Comparison of ENCODE assay signal across 10 cellular contexts in the genomic region with DNA sequence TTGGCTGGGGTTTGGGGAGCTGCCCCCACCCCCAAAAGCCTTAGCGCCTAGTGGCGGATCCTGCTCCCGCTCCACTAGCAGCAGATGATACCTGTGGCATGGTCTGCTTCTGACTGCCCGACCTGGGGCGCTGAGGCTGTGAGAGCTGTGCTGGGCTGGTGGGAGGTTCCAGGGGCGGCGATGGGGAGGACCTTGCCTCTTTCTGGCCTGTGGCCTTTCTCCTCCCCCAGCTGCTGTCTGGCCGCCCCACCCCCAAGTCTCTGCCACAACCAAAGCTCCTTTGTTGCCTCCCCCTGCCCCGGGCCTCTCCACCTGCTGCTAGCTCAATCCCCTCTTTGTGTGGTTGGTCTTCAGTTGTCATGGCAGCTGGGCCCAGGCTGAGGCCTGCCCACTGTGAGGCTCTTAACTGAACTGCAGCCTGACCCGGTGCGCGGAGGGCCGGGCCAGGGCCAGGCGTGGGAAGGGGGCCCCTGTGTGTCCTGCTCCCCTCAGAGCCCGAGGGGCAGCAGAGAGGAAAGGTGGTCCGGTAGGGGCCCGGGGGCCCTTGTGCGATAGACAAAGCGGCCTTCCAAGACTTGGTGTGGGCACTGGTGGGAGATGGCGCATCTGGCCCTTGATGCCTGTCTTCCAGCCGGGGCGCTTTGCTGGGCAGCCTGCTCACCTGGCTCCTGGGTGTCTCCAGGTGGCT. TPM values are rescaled to one million over a fixed set of nuclear protein-coding genes. Genes with fewer than 3 reads are reported as not detected.
DNase-seq lines count a peak whose midpoint lies in the region; ATAC-seq and TF ChIP-seq lines count a peak whose summit lies in the region.
"Had no signal": no experiment of that assay in that cellular context is flagged by ENCODE, and none has a peak within 500 bp of the region (broad histone marks: within the 10 kb centered on the region; RNA-seq: fewer than 3 reads in every experiment).

No MANE protein-coding gene starts in this region.

- H3K36me3 Mint-ChIP-seq in endothelial cell (ENCODE audit: low read depth, unreplicated experiment): peaks cover 9% of the 10 kb centered on the region

- H3K27me3 ChIP-seq in esophagus squamous epithelium (no peaks in the 10 kb centered on the region), uterus (no peaks in the 10 kb centered on the region), thyroid gland (no peaks in the 10 kb centered on the region)
- H3K27me3 ChIP-seq: SJSA1 had no signal

- H3K9me3 ChIP-seq in esophagus squamous epithelium (no peaks in the 10 kb centered on the region), uterus (no peaks in the 10 kb centered on the region), thyroid gland (no peaks in the 10 kb centered on the region)
- H3K9me3 ChIP-seq: SJSA1 had no signal

- TF ChIP-seq CTCF in endothelial cell (IDR thresholded peaks at IDR 0.05; ENCODE audit: unreplicated experiment) (no peak), esophagus squamous epithelium (IDR thresholded peaks at IDR 0.05) (no peak), uterus (IDR thresholded peaks at IDR 0.05) (no peak), thyroid gland (IDR thresholded peaks at IDR 0.05) (no peak)

- peaks cover 21% of the 10 kb centered on the region for H3K4me1 Mint-ChIP-seq in endothelial cell (ENCODE audit: unreplicated experiment)

- H3K4me3 ChIP-seq in esophagus squamous epithelium (no peak overlapping the region), uterus (no peak overlapping the region), thyroid gland (replicated peaks in 1 of 3) (no peak overlapping the region)
- H3K4me3 ChIP-seq: SJSA1 had no signal

- TF ChIP-seq POLR2A in GM19099 (IDR thresholded peaks at IDR 0.05; ENCODE audit: extremely low read depth, insufficient read length, low read depth) (peak; percentile 24), esophagus squamous epithelium (IDR thresholded peaks at IDR 0.05) (no peak), uterus (IDR thresholded peaks at IDR 0.05) (no peak), thyroid gland (IDR thresholded peaks at IDR 0.05) (no peak)

- peaks cover 19% of the 10 kb centered on the region for H3K27me3 Mint-ChIP-seq in endothelial cell (ENCODE audit: unreplicated experiment)
- H3K27me3 Mint-ChIP-seq: activated naive CD8-positive, alpha-beta T cell treated with anti-CD3 and anti-CD28 coated beads, Interleukin-2, amount 10 ng/mL, durations not matched to agents 7 days and 5 days had no signal

- no peaks in the 10 kb centered on the region for H3K9me3 Mint-ChIP-seq in endothelial cell (ENCODE audit: unreplicated experiment)
- H3K9me3 Mint-ChIP-seq: activated naive CD8-positive, alpha-beta T cell treated with anti-CD3 and anti-CD28 coated beads, Interleukin-2, amount 10 ng/mL, durations not matched to agents 7 days and 5 days had no signal

- intact Hi-C loops in esophagus squamous epithelium (cut with DNase I): no loop called here
- intact Hi-C loops in uterus (cut with DNase I; ENCODE audit: low total_unique reads): no loop called here
- intact Hi-C loops in thyroid gland (cut with DNase I): no loop called here

- H3K27ac ChIP-seq in esophagus squamous epithelium: peak overlapping the region in 1 of 4 donors; percentile 28
- no peak overlapping the region for H3K27ac ChIP-seq in uterus
- no peak overlapping the region for H3K27ac ChIP-seq in thyroid gland
- H3K27ac ChIP-seq: SJSA1 had no signal

- H3K4me1 ChIP-seq in esophagus squamous epithelium (peaks cover 9 to 52% (median 12%) of the 10 kb centered on the region in 3 donors), uterus (no peaks in the 10 kb centered on the region), thyroid gland (peaks cover 0 to 6% of the 10 kb centered on the region in 2 donors)
- H3K4me1 ChIP-seq: SJSA1 had no signal

- peak; percentile 87 for DNase-seq in NCI-H510A treated with DMSO at 0.1 percent for 48 hours (lab: John Stamatoyannopoulos, UW)
- DNase-seq in endothelial cell (ENCODE audit: low spot score): peak; percentile 54
- DNase-seq in occipital lobe (lab: John Stamatoyannopoulos, UW): peak; percentile 94
- DNase-seq in esophagus squamous epithelium (lab: John Stamatoyannopoulos, UW): no peak
- DNase-seq in uterus: no peak
- no peak for DNase-seq in thyroid gland
- DNase-seq: activated naive CD8-positive, alpha-beta T cell treated with anti-CD3 and anti-CD28 coated beads, Interleukin-2, amount 10 ng/mL, durations not matched to agents 7 days and 5 days had no signal

- peak overlapping the region; percentile 48 for H3K27ac Mint-ChIP-seq in endothelial cell (ENCODE audit: unreplicated experiment)
- H3K27ac Mint-ChIP-seq: activated naive CD8-positive, alpha-beta T cell treated with anti-CD3 and anti-CD28 coated beads, Interleukin-2, amount 10 ng/mL, durations not matched to agents 7 days and 5 days had no signal

- no peak for ATAC-seq in GM21737 (IDR thresholded peaks at IDR 0.05; ENCODE audit: unreplicated experiment)

- WGBS in esophagus squamous epithelium, 2 donors: 86 to 100% methylated on average over 1 to 4 of the region's 22 CpGs
- WGBS in thyroid gland, 2 donors: 75 to 81% methylated on average over 16 to 19 of the region's 22 CpGs

- H3K36me3 ChIP-seq in esophagus squamous epithelium (no peaks in the 10 kb centered on the region), uterus (no peaks in the 10 kb centered on the region), thyroid gland (no peaks in the 10 kb centered on the region)
- H3K36me3 ChIP-seq: SJSA1 had no signal

- H3K4me3 Mint-ChIP-seq in endothelial cell (ENCODE audit: unreplicated experiment): no peak overlapping the region
- H3K4me3 Mint-ChIP-seq: activated naive CD8-positive, alpha-beta T cell treated with anti-CD3 and anti-CD28 coated beads, Interleukin-2, amount 10 ng/mL, durations not matched to agents 7 days and 5 days had no signal

RNA-seq across cellular contexts. Expression of gene ZNF775, which starts 4.7 kb away (rescaled TPM):
- total RNA-seq in endothelial cell (ENCODE audit: unreplicated experiment) (12.1 TPM), occipital lobe (10.6 TPM), esophagus squamous epithelium (1 to 10 TPM; 1.2 to 2.3 (median 1.8) TPM), uterus (1 to 10 TPM in 3 of 4 donors, not detected in 1; 2.0 to 8.4 (median 6.7) TPM), thyroid gland (1 to 10 TPM; 4.3 to 7.5 (median 6.3) TPM)

RNA-seq across cellular contexts. Expression of gene REPIN1, which starts 15.2 kb away (rescaled TPM):
- 138 TPM for total RNA-seq in endothelial cell (ENCODE audit: unreplicated experiment)
- 26.8 TPM for total RNA-seq in occipital lobe
- total RNA-seq in esophagus squamous epithelium: 10 to 100 TPM; 42.8 to 75.7 (median 63.2) TPM
- 10 to 100 TPM in 3 of 4 donors, 1 to 10 TPM in 1; 9.7 to 80.8 (median 37.9) TPM for total RNA-seq in uterus
- total RNA-seq in thyroid gland: 100 to 1,000 TPM in 3 of 4 donors, 10 to 100 TPM in 1; 71.9 to 144 (median 123) TPM

RNA-seq across cellular contexts. Expression of gene RARRES2, which starts 42.4 kb away (rescaled TPM):
- 4.9 TPM for total RNA-seq in endothelial cell (ENCODE audit: unreplicated experiment)
- 6.2 TPM for total RNA-seq in occipital lobe
- total RNA-seq in esophagus squamous epithelium: 100 to 1,000 TPM in 1 of 4 donors, 10 to 100 TPM in 1, 1 to 10 TPM in 2; 1.1 to 111 (median 14.9) TPM
- total RNA-seq in uterus: 100 to 1,000 TPM; 128 to 536 (median 236) TPM
- 100 to 1,000 TPM in 1 of 4 donors, 10 to 100 TPM in 3; 22.2 to 137 (median 54.8) TPM for total RNA-seq in thyroid gland
- total RNA-seq: activated naive CD8-positive, alpha-beta T cell treated with anti-CD3 and anti-CD28 coated beads, Interleukin-2, amount 10 ng/mL, durations not matched to agents 7 days and 5 days; SJSA1 had no signal

Comparison
In these comparisons a context has a peak if more than half of its experiments do, and no peak if none do; other contexts are left out.
1. DNase-seq: peak in NCI-H510A treated with DMSO at 0.1 percent for 48 hours (single experiment), endothelial cell (single experiment) and occipital lobe (single experiment); none in esophagus squamous epithelium (single experiment), uterus (0 of 2) and thyroid gland (0 of 2).